11 cellular contexts compared by ENCODE assay signal in genomic region chr3:153399636-153400035, GRCh38.
DNase-seq lines count a peak whose midpoint lies in the region; ATAC-seq and TF ChIP-seq lines count a peak whose summit lies in the region.
"Had no signal": no experiment of that assay in that cellular context is flagged by ENCODE, and none has a peak within 500 bp of the region (broad histone marks: within the 10 kb centered on the region; RNA-seq: fewer than 3 reads in every experiment).

No MANE protein-coding gene starts in this region.

- no peak overlapping the region for H3K4me3 ChIP-seq in H7 (ENCODE audit: insufficient read depth, low read depth, low read length)
- H3K4me3 ChIP-seq: Peyer's patch had no signal

- no peak for TF ChIP-seq CTCF in GM10266 (IDR thresholded peaks at IDR 0.05; ENCODE audit: control insufficient read depth, insufficient read depth, low read depth, missing control alignments)
- TF ChIP-seq CTCF in activated CD8-positive, alpha-beta T cell treated with anti-CD3 and anti-CD28 coated beads for 36 hours (IDR thresholded peaks at IDR 0.05), result no peak

- CTCF ChIA-PET in activated CD8-positive, alpha-beta T cell treated with anti-CD3 and anti-CD28 coated beads for 36 hours (lab: Charles Lee), result no interaction called here

- H3K9me3 Mint-ChIP-seq in activated CD8-positive, alpha-beta T cell treated with anti-CD3 and anti-CD28 coated beads for 36 hours, result peaks cover 3% of the 10 kb centered on the region

- no peaks in the 10 kb centered on the region for H3K27me3 ChIP-seq in H7 (ENCODE audit: control insufficient read depth, insufficient read depth, low read length)
- H3K27me3 ChIP-seq: Peyer's patch had no signal

- no peaks in the 10 kb centered on the region for H3K36me3 ChIP-seq in H7 (replicated peaks; ENCODE audit: control insufficient read depth, insufficient read depth, low read length)
- H3K36me3 ChIP-seq: Peyer's patch had no signal

- H3K27ac Mint-ChIP-seq in activated CD8-positive, alpha-beta T cell treated with anti-CD3 and anti-CD28 coated beads for 36 hours, result no peak overlapping the region
- H3K27ac Mint-ChIP-seq: activated T-cell treated with anti-CD3 and anti-CD28 coated beads, Interleukin-2, amount 50 U/mL, for 24 hours had no signal

- H3K4me3 Mint-ChIP-seq in activated CD8-positive, alpha-beta T cell treated with anti-CD3 and anti-CD28 coated beads for 36 hours, result no peak overlapping the region
- H3K4me3 Mint-ChIP-seq: activated T-cell treated with anti-CD3 and anti-CD28 coated beads, Interleukin-2, amount 50 U/mL, for 24 hours had no signal

- peaks cover 16% of the 10 kb centered on the region for H3K4me1 Mint-ChIP-seq in activated CD8-positive, alpha-beta T cell treated with anti-CD3 and anti-CD28 coated beads for 36 hours (ENCODE audit: low read depth)

- DNase-seq in GM10266 (ENCODE audit: extremely low spot score), result peak; percentile 22
- DNase-seq in activated CD8-positive, alpha-beta T cell treated with anti-CD3 and anti-CD28 coated beads for 36 hours, result no peak
- DNase-seq in H7, result no peak
- DNase-seq in foreskin melanocyte, result no peak
- no peak for DNase-seq in NCI-H82 treated with DMSO at 0.1 percent for 48 hours (lab: John Stamatoyannopoulos, UW; ENCODE audit: unreplicated experiment)
- no peak for DNase-seq in NCI-H510A treated with DMSO at 0.1 percent for 48 hours (lab: John Stamatoyannopoulos, UW)
- DNase-seq: activated T-cell treated with anti-CD3 and anti-CD28 coated beads, Interleukin-2, amount 50 U/mL, for 24 hours; COR-L47; Peyer's patch had no signal

- ATAC-seq in GM19467 (IDR thresholded peaks at IDR 0.05; ENCODE audit: unreplicated experiment), result peak; percentile 72
- ATAC-seq in HG03097 (IDR thresholded peaks at IDR 0.05; ENCODE audit: low FRiP score, unreplicated experiment), result peak; percentile 86
- ATAC-seq in activated CD8-positive, alpha-beta T cell treated with anti-CD3 and anti-CD28 coated beads for 36 hours, result peak; percentile 39

- H3K36me3 Mint-ChIP-seq in activated CD8-positive, alpha-beta T cell treated with anti-CD3 and anti-CD28 coated beads for 36 hours (ENCODE audit: low read depth), result no peaks in the 10 kb centered on the region

- POLR2A ChIA-PET in activated CD8-positive, alpha-beta T cell treated with anti-CD3 and anti-CD28 coated beads for 36 hours (lab: Charles Lee), result no interaction called here

- H3K27me3 Mint-ChIP-seq in activated CD8-positive, alpha-beta T cell treated with anti-CD3 and anti-CD28 coated beads for 36 hours, result no peaks in the 10 kb centered on the region
- H3K27me3 Mint-ChIP-seq: activated T-cell treated with anti-CD3 and anti-CD28 coated beads, Interleukin-2, amount 50 U/mL, for 24 hours had no signal

- intact Hi-C loops in activated CD8-positive, alpha-beta T cell treated with anti-CD3 and anti-CD28 coated beads for 36 hours (cut with micrococcal nuclease), result no loop called here
